ENCODE assay signal across 1 cellular context in genomic region chr9:83978992-83979811, GRCh38.
TF ChIP-seq lines count a peak whose summit lies in the region.

No MANE protein-coding gene starts in this region.

TF ChIP-seq in K562, 482 proteins besides CTCF, POLR2A, EP300 and RAD21 (continued from another document and continues in another):
- TF ChIP-seq FOXM1 (IDR thresholded peaks at IDR 0.05; ENCODE audit: low read depth) (0 out of 2 replicates have a peak, but pooled peaks have one; percentile 16), FOXM1 (CRISPR knock-in tag; IDR thresholded peaks at IDR 0.05; ENCODE audit: low read depth) (no peak), ZNF133 (CRISPR knock-in tag; IDR thresholded peaks at IDR 0.05) (no peak), CXXC5 (CRISPR knock-in tag; IDR thresholded peaks at IDR 0.05) (peak; percentile 4; the same call in 1 of the 2 replicates), RNF2 (IDR thresholded peaks at IDR 0.05) (0 out of 2 replicates have a peak, but pooled peaks have one; percentile 44), TAF1 (IDR thresholded peaks at IDR 0.05; ENCODE audit: control insufficient read depth, extremely low read depth, insufficient read depth, low read length, severe bottlenecking) (peak; percentile 79), RBBP5 (IDR thresholded peaks at IDR 0.05; ENCODE audit: borderline replicate concordance, insufficient read depth, low read length, poor library complexity, severe bottlenecking) (peak; percentile 61), PHF21A (IDR thresholded peaks at IDR 0.05; ENCODE audit: borderline replicate concordance, low read depth) (no peak), RBM14 (IDR thresholded peaks at IDR 0.05; ENCODE audit: borderline replicate concordance, insufficient read depth, low read depth, low read length) (no peak), XRCC5 (IDR thresholded peaks at IDR 0.05; ENCODE audit: low read depth, low read length) (0 out of 2 replicates have a peak, but pooled peaks have one; percentile 12), ETS2 (tag; IDR thresholded peaks at IDR 0.05; ENCODE audit: borderline replicate concordance, poor library complexity, severe bottlenecking) (no peak), FOXJ2 (tag; IDR thresholded peaks at IDR 0.05) (no peak), RAD51 (IDR thresholded peaks at IDR 0.05; ENCODE audit: borderline replicate concordance, low read depth) (no peak), MITF (IDR thresholded peaks at IDR 0.05) (0 out of 2 replicates have a peak, but pooled peaks have one; percentile 12), MCM5 (IDR thresholded peaks at IDR 0.05; ENCODE audit: low read depth) (no peak), MBD2 (IDR thresholded peaks at IDR 0.05; ENCODE audit: borderline replicate concordance, low read depth) (no peak), ZNF316 (IDR thresholded peaks at IDR 0.05) (no peak), KLF16 (IDR thresholded peaks at IDR 0.05) (0 out of 2 replicates have a peak, but pooled peaks have one; percentile 12), MTF1 (CRISPR knock-in tag; IDR thresholded peaks at IDR 0.05; ENCODE audit: borderline replicate concordance) (no peak), HNRNPL (IDR thresholded peaks at IDR 0.05; ENCODE audit: low read depth, low read length) (no peak), FOXP4 (CRISPR knock-in tag; IDR thresholded peaks at IDR 0.05; ENCODE audit: borderline replicate concordance) (0 out of 2 replicates have a peak, but pooled peaks have one; percentile 25), SREBF1 (IDR thresholded peaks at IDR 0.05; ENCODE audit: borderline replicate concordance, low read depth, low read length) (no peak), RBM22 (IDR thresholded peaks at IDR 0.05; ENCODE audit: low read depth, low read length, poor library complexity, severe bottlenecking) (peak; percentile 25), DMBX1 (CRISPR knock-in tag; IDR thresholded peaks at IDR 0.05; ENCODE audit: borderline replicate concordance) (no peak), TRIM28 (IDR thresholded peaks at IDR 0.05) (no peak), ZNF217 (CRISPR knock-in tag; IDR thresholded peaks at IDR 0.05) (no peak), HDAC1 (IDR thresholded peaks at IDR 0.05) (0 out of 4 replicates have a peak, but pooled peaks of 1 of the 2 experiments have one; percentile 26), ZNF140 (CRISPR knock-in tag; IDR thresholded peaks at IDR 0.05) (no peak), ZNF668 (CRISPR knock-in tag; IDR thresholded peaks at IDR 0.05) (no peak), HSF4 (CRISPR knock-in tag; IDR thresholded peaks at IDR 0.05; ENCODE audit: borderline replicate concordance) (no peak), SNAPC5 (CRISPR knock-in tag; IDR thresholded peaks at IDR 0.05) (no peak), HLTF (IDR thresholded peaks at IDR 0.05) (no peak), ZNF57 (CRISPR knock-in tag; IDR thresholded peaks at IDR 0.05) (no peak), CBX2 (IDR thresholded peaks at IDR 0.05; ENCODE audit: insufficient read depth, low read length, poor library complexity, severe bottlenecking) (no peak), SAP30 (IDR thresholded peaks at IDR 0.05; ENCODE audit: borderline replicate concordance, insufficient read depth, low read depth, low read length, poor library complexity, severe bottlenecking) (peak; percentile 53), ESRRA (IDR thresholded peaks at IDR 0.05; ENCODE audit: borderline replicate concordance, low read depth) (no peak), ZNF830 (CRISPR knock-in tag; IDR thresholded peaks at IDR 0.05) (no peak), KLF6 (CRISPR knock-in tag; IDR thresholded peaks at IDR 0.05; ENCODE audit: borderline replicate concordance) (no peak), POLR2AphosphoS2 (IDR thresholded peaks at IDR 0.05; ENCODE audit: low read length) (no peak), SMAD1 (IDR thresholded peaks at IDR 0.05; ENCODE audit: low read depth, low read length, partially characterized antibody) (no peak), SMARCE1 (IDR thresholded peaks at IDR 0.05) (no peak), HCFC1 (IDR thresholded peaks at IDR 0.05; ENCODE audit: low read depth, low read length) (peak; percentile 22; the same call in 1 of the 2 replicates), OTX1 (CRISPR knock-in tag; IDR thresholded peaks at IDR 0.05) (no peak), PBX2 (CRISPR knock-in tag; IDR thresholded peaks at IDR 0.05; ENCODE audit: low read depth) (no peak), PBX2 (tag; conservative IDR thresholded peaks at IDR 0.05; ENCODE audit: low read depth) (no peak), MLLT1 (IDR thresholded peaks at IDR 0.05) (no peak), JUND (IDR thresholded peaks at IDR 0.05; ENCODE audit: borderline replicate concordance, low read depth, low read length) (0 out of 2 replicates have a peak, but pooled peaks have one; percentile 12), JUND (tag; IDR thresholded peaks at IDR 0.05; ENCODE audit: borderline replicate concordance, low read depth, low read length) (no peak), MIER1 (IDR thresholded peaks at IDR 0.05; ENCODE audit: low read depth) (no peak), THRAP3 (IDR thresholded peaks at IDR 0.05; ENCODE audit: borderline replicate concordance) (no peak), CTBP1 (IDR thresholded peaks at IDR 0.05; ENCODE audit: borderline replicate concordance) (no peak), ZFPM2 (CRISPR knock-in tag; IDR thresholded peaks at IDR 0.05) (no peak), PPARD (CRISPR knock-in tag; IDR thresholded peaks at IDR 0.05) (no peak), WHSC1 (IDR thresholded peaks at IDR 0.05; ENCODE audit: low read length) (no peak), ARID4B (CRISPR knock-in tag; IDR thresholded peaks at IDR 0.05) (no peak), ZNF134 (CRISPR knock-in tag; conservative IDR thresholded peaks at IDR 0.05) (no peak)
- TF ChIP-seq, protein P1, sequence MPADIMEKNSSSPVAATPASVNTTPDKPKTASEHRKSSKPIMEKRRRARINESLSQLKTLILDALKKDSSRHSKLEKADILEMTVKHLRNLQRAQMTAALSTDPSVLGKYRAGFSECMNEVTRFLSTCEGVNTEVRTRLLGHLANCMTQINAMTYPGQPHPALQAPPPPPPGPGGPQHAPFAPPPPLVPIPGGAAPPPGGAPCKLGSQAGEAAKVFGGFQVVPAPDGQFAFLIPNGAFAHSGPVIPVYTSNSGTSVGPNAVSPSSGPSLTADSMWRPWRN (IDR thresholded peaks at IDR 0.05; ENCODE audit: low read depth) = no peak
- TF ChIP-seq, protein P2, sequence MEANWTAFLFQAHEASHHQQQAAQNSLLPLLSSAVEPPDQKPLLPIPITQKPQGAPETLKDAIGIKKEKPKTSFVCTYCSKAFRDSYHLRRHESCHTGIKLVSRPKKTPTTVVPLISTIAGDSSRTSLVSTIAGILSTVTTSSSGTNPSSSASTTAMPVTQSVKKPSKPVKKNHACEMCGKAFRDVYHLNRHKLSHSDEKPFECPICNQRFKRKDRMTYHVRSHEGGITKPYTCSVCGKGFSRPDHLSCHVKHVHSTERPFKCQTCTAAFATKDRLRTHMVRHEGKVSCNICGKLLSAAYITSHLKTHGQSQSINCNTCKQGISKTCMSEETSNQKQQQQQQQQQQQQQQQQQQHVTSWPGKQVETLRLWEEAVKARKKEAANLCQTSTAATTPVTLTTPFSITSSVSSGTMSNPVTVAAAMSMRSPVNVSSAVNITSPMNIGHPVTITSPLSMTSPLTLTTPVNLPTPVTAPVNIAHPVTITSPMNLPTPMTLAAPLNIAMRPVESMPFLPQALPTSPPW (CRISPR knock-in tag; IDR thresholded peaks at IDR 0.05) = peak; percentile 74
- TF ChIP-seq, protein P3, sequence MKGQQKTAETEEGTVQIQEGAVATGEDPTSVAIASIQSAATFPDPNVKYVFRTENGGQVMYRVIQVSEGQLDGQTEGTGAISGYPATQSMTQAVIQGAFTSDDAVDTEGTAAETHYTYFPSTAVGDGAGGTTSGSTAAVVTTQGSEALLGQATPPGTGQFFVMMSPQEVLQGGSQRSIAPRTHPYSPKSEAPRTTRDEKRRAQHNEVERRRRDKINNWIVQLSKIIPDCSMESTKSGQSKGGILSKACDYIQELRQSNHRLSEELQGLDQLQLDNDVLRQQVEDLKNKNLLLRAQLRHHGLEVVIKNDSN (CRISPR knock-in tag; IDR thresholded peaks at IDR 0.05) = no peak
